ENCODE assay signal across 8 cellular contexts in the genomic region with DNA sequence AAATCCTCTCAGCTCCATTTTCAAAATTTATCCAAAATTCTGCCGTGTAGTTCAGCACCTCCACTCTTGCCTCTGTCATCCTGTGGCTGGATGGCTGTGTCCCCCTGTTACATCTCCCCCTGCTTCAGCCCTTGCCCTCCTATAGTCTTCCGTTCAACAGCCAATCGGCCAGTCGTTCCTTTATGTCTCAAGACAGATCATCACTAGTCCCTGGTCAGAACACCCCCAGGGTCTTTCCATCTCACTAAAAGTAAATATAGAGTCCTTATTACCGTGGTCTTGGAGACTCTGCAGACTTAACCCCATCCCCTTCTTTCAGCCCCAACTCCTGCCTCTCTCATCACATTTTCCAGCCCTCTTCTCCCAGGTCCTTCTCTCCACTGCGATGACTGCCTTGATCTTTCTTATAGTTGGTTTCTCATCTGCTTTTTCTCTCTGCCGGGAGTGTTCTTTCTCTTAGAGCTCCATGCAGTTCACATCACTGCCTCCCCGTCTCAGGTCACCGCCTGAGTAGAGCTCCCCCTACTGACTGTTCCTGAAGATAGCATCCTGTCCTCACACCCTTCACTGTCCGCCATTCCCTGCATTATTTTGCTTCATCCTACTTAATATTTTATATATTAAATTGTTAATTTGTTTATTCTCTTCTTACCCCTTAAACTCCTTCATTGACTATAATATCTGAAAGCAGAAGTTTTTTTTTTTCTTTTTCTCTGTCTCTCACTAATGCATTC.
DNase-seq lines count a peak whose midpoint lies in the region; ATAC-seq and TF ChIP-seq lines count a peak whose summit lies in the region.

No MANE protein-coding gene starts in this region.

- TF ChIP-seq CTCF in heart right ventricle (IDR thresholded peaks at IDR 0.05) (peak in 8 of 9 donors; percentile 6 to 62 (median 42)), right atrium auricular region (IDR thresholded peaks at IDR 0.05) (peak in 1 of 2 donors; percentile 59), VCaP (conservative IDR thresholded peaks at IDR 0.05) (peak; percentile 35), kidney epithelial cell (IDR thresholded peaks at IDR 0.05; ENCODE audit: insufficient read depth, low read length, poor library complexity, severe bottlenecking) (peak; percentile 60)

- ATAC-seq in heart right ventricle = peak in 1 of 8 donors; percentile 63

- peaks cover 0 to 5% (median 0%) of the 10 kb centered on the region in 7 donors for H3K27me3 ChIP-seq in heart right ventricle
- H3K27me3 ChIP-seq in right atrium auricular region = no peaks in the 10 kb centered on the region
- no peaks in the 10 kb centered on the region for H3K27me3 ChIP-seq in kidney epithelial cell (ENCODE audit: control insufficient read depth, insufficient read depth, low read length)

- H3K4me3 ChIP-seq in heart right ventricle (no peak overlapping the region), right atrium auricular region (peak overlapping the region in 1 of 2 donors; percentile 3), kidney epithelial cell (ENCODE audit: low read depth, low read length) (no peak overlapping the region)
- no peak overlapping the region for H3K4me3 ChIP-seq in Jurkat, Clone E6-1 (ENCODE audit: low read length)

- WGBS in heart right ventricle, 2 donors = 50 to 58% methylated on average over 10 of the region's 10 CpGs

- H3K36me3 ChIP-seq in heart right ventricle (no peaks in the 10 kb centered on the region), right atrium auricular region (no peaks in the 10 kb centered on the region), kidney epithelial cell (ENCODE audit: control insufficient read depth, insufficient read depth, low read length) (no peaks in the 10 kb centered on the region)

- intact Hi-C loops in heart right ventricle (cut with DNase I) = no loop called here

- H3K9me3 ChIP-seq in heart right ventricle = no peaks in the 10 kb centered on the region
- H3K9me3 ChIP-seq in right atrium auricular region = no peaks in the 10 kb centered on the region

- peak in 1 of 2 donors; percentile 2 for DNase-seq in heart right ventricle
- DNase-seq in right atrium auricular region (ENCODE audit: low spot score) = no peak
- DNase-seq in H4 (ENCODE audit: low spot score) = peak; percentile 20
- peak; percentile 4 for DNase-seq in Jurkat, Clone E6-1 (ENCODE audit: low read depth, low spot score)
- DNase-seq in kidney epithelial cell (ENCODE audit: low read depth) = no peak
- DNase-seq in NCI-H345 (lab: John Stamatoyannopoulos, UW) = no peak
- DNase-seq in NCI-H128 (lab: John Stamatoyannopoulos, UW; ENCODE audit: unreplicated experiment) = no peak

- no peak overlapping the region for H3K27ac ChIP-seq in heart right ventricle
- no peak overlapping the region for H3K27ac ChIP-seq in right atrium auricular region
- H3K27ac ChIP-seq in VCaP = no peak overlapping the region

- H3K4me1 ChIP-seq in heart right ventricle (no peaks in the 10 kb centered on the region), right atrium auricular region (no peaks in the 10 kb centered on the region)

Comparison
In these comparisons a context has a peak if more than half of its experiments do, and no peak if none do; other contexts are left out.
1. DNase-seq: peak in H4 (single experiment) and Jurkat, Clone E6-1 (single experiment); none in right atrium auricular region (single experiment), kidney epithelial cell (single experiment), NCI-H345 (single experiment) and NCI-H128 (single experiment).